16 cellular contexts compared by ENCODE assay signal in the genomic region with DNA sequence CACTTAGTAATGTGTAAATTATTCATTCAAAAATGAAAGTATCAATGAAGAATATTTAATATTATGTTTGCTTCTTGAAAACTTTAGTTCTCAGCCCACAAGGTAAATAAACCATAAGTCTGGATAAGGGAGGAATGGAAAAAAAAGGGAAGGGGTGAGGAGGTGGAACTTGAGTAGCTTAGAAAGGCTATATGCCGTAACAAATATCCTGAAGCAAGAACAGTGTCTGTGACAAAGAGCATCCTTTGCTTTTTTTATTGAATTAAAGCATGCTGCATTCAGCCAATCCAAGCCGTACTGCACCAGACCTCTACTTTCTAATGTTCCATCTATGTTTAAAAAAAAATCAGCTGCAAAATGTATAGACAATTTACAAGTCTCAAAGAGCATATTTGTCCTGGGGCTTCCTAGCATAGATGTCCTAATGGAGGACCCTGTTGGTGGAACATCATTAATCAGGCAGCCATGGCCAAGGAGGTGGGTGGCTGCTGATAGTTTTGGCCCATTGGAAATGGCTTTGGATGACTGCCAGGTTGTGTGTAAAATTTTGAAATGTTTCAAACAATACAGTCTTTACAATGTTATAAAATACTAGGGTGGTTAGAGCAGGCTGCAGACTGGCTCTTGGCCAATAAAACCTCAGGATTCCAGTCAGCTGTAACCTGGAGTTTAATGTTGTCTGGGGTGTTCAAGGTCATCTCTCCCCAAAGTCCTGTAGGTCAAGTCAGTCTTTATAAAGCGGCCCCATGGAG.
DNase-seq lines count a peak whose midpoint lies in the region; ATAC-seq and TF ChIP-seq lines count a peak whose summit lies in the region.
"Had no signal": no experiment of that assay in that cellular context is flagged by ENCODE, and none has a peak within 500 bp of the region (broad histone marks: within the 10 kb centered on the region; RNA-seq: fewer than 3 reads in every experiment).

No MANE protein-coding gene starts in this region.

- peaks cover 0 to 4% (median 0%) of the 10 kb centered on the region in 3 donors for H3K27me3 Mint-ChIP-seq in immature natural killer cell (ENCODE audit: low read depth in 3 of 3)
- H3K27me3 Mint-ChIP-seq: activated CD4-positive, alpha-beta memory T cell treated with anti-CD3 and anti-CD28 coated beads, Interleukin-2, amount 10 ng/mL, durations not matched to agents 7 days and 5 days; activated naive CD8-positive, alpha-beta T cell treated with anti-CD3 and anti-CD28 coated beads, Interleukin-2, amount 50 U/mL, for 24 hours; B cell had no signal

- no peak overlapping the region for H3K4me3 Mint-ChIP-seq in immature natural killer cell
- H3K4me3 Mint-ChIP-seq: activated CD4-positive, alpha-beta memory T cell treated with anti-CD3 and anti-CD28 coated beads, Interleukin-2, amount 10 ng/mL, durations not matched to agents 7 days and 5 days; activated naive CD8-positive, alpha-beta T cell treated with anti-CD3 and anti-CD28 coated beads, Interleukin-2, amount 50 U/mL, for 24 hours; B cell; nephron progenitor cell had no signal

- no peak overlapping the region for H3K4me3 ChIP-seq in HEK293 (ENCODE audit: low read depth, low read length)
- no peak overlapping the region for H3K4me3 ChIP-seq in astrocyte of the cerebellum (ENCODE audit: low read depth, low read length)
- H3K4me3 ChIP-seq: lung had no signal

- H3K36me3 Mint-ChIP-seq in immature natural killer cell = peaks cover 0 to 4% (median 0%) of the 10 kb centered on the region in 3 donors

- in situ Hi-C loops in astrocyte of the cerebellum (cut with HindIII; ENCODE audit: low sequenced_read_pairs) = loop anchor here (25.0 kb wide), 1 partner anchor 1312 kb away; no protein-coding TSS in a partner anchor

- peak; percentile 17 for DNase-seq in NCI-H2107 (lab: John Stamatoyannopoulos, UW)
- DNase-seq in astrocyte of the cerebellum (ENCODE audit: low read depth) = peak; percentile 20
- peak; percentile 35 for DNase-seq in myocyte (ENCODE audit: low read depth)
- no peak for DNase-seq in stimulated activated CD4-positive, alpha-beta T cell treated with anti-CD3 and anti-CD28 coated beads, Interleukin-4, amount 100 ng/mL, for 24 hours
- DNase-seq in GM19240 (ENCODE audit: insufficient read length, low spot score) = no peak
- no peak for DNase-seq in immature natural killer cell
- DNase-seq: activated CD4-positive, alpha-beta memory T cell treated with anti-CD3 and anti-CD28 coated beads, Interleukin-2, amount 10 ng/mL, durations not matched to agents 7 days and 5 days; activated naive CD8-positive, alpha-beta T cell treated with anti-CD3 and anti-CD28 coated beads, Interleukin-2, amount 50 U/mL, for 24 hours; NCI-H510A treated with DMSO at 0.1 percent for 48 hours; nephron progenitor cell; SW 1271 had no signal

- POLR2A ChIA-PET in HEK293 (lab: Yijun Ruan, JAX) = no interaction called here

- no peaks in the 10 kb centered on the region for H3K4me1 Mint-ChIP-seq in immature natural killer cell
- H3K4me1 Mint-ChIP-seq: activated CD4-positive, alpha-beta memory T cell treated with anti-CD3 and anti-CD28 coated beads, Interleukin-2, amount 10 ng/mL, durations not matched to agents 7 days and 5 days; activated naive CD8-positive, alpha-beta T cell treated with anti-CD3 and anti-CD28 coated beads, Interleukin-2, amount 50 U/mL, for 24 hours; B cell had no signal

- no peaks in the 10 kb centered on the region for H3K9me3 ChIP-seq in HEK293 (ENCODE audit: control insufficient read depth, insufficient read depth, low read depth, low read length)

- H3K27ac ChIP-seq in HEK293 (ENCODE audit: extremely low read depth, low read depth, low read length) = no peak overlapping the region
- H3K27ac ChIP-seq: VCaP had no signal

- no peak for TF ChIP-seq CTCF in HEK293 (tag by site-specific recombination; IDR thresholded peaks at IDR 0.05)
- no peak for TF ChIP-seq CTCF in astrocyte of the cerebellum (IDR thresholded peaks at IDR 0.05; ENCODE audit: low read depth, low read length, missing control alignments)

- peaks cover 0 to 10% (median 3%) of the 10 kb centered on the region in 6 donors for H3K9me3 Mint-ChIP-seq in immature natural killer cell
- H3K9me3 Mint-ChIP-seq: activated CD4-positive, alpha-beta memory T cell treated with anti-CD3 and anti-CD28 coated beads, Interleukin-2, amount 10 ng/mL, durations not matched to agents 7 days and 5 days; activated naive CD8-positive, alpha-beta T cell treated with anti-CD3 and anti-CD28 coated beads, Interleukin-2, amount 50 U/mL, for 24 hours; nephron progenitor cell had no signal

- no peak for ATAC-seq in GM21529 (IDR thresholded peaks at IDR 0.05; ENCODE audit: unreplicated experiment)
- ATAC-seq: activated naive CD8-positive, alpha-beta T cell treated with anti-CD3 and anti-CD28 coated beads, Interleukin-2, amount 50 U/mL, for 24 hours had no signal

- H3K36me3 ChIP-seq in HEK293 (ENCODE audit: control insufficient read depth in 2 of 2, insufficient read depth in 1 of 2, low read length in 2 of 2) = no peaks in the 10 kb centered on the region

- CTCF ChIA-PET in HEK293 (lab: Yijun Ruan, JAX) = no interaction called here

- peaks cover 13% of the 10 kb centered on the region for H3K4me1 ChIP-seq in HEK293 (ENCODE audit: control insufficient read depth, insufficient read depth, low read length)

- no peak overlapping the region for H3K27ac Mint-ChIP-seq in immature natural killer cell
- H3K27ac Mint-ChIP-seq: activated CD4-positive, alpha-beta memory T cell treated with anti-CD3 and anti-CD28 coated beads, Interleukin-2, amount 10 ng/mL, durations not matched to agents 7 days and 5 days; activated naive CD8-positive, alpha-beta T cell treated with anti-CD3 and anti-CD28 coated beads, Interleukin-2, amount 50 U/mL, for 24 hours; B cell; nephron progenitor cell had no signal

TF ChIP-seq in HEK293, 187 proteins besides CTCF, POLR2A, EP300 and RAD21 (continues in another document):
- TF ChIP-seq KLF10 (tag by site-specific recombination; IDR thresholded peaks at IDR 0.05) (no peak), ZBTB48 (tag by site-specific recombination; IDR thresholded peaks at IDR 0.05) (no peak), SETDB1 (IDR thresholded peaks at IDR 0.05; ENCODE audit: insufficient read length, low read length) (peak; percentile 36), ZBTB49 (tag by site-specific recombination; IDR thresholded peaks at IDR 0.05; ENCODE audit: low read depth) (no peak), ZNF596 (tag by site-specific recombination; IDR thresholded peaks at IDR 0.05) (0 out of 2 replicates have a peak, but pooled peaks have one; percentile 13), KLF8 (tag by site-specific recombination; IDR thresholded peaks at IDR 0.05) (no peak), KLF7 (tag by site-specific recombination; IDR thresholded peaks at IDR 0.05; ENCODE audit: borderline replicate concordance) (no peak), HOXD13 (CRISPR knock-in tag; IDR thresholded peaks at IDR 0.05; ENCODE audit: borderline replicate concordance) (peak; percentile 65; the same call in 1 of the 2 replicates)
- TF ChIP-seq, protein P1, sequence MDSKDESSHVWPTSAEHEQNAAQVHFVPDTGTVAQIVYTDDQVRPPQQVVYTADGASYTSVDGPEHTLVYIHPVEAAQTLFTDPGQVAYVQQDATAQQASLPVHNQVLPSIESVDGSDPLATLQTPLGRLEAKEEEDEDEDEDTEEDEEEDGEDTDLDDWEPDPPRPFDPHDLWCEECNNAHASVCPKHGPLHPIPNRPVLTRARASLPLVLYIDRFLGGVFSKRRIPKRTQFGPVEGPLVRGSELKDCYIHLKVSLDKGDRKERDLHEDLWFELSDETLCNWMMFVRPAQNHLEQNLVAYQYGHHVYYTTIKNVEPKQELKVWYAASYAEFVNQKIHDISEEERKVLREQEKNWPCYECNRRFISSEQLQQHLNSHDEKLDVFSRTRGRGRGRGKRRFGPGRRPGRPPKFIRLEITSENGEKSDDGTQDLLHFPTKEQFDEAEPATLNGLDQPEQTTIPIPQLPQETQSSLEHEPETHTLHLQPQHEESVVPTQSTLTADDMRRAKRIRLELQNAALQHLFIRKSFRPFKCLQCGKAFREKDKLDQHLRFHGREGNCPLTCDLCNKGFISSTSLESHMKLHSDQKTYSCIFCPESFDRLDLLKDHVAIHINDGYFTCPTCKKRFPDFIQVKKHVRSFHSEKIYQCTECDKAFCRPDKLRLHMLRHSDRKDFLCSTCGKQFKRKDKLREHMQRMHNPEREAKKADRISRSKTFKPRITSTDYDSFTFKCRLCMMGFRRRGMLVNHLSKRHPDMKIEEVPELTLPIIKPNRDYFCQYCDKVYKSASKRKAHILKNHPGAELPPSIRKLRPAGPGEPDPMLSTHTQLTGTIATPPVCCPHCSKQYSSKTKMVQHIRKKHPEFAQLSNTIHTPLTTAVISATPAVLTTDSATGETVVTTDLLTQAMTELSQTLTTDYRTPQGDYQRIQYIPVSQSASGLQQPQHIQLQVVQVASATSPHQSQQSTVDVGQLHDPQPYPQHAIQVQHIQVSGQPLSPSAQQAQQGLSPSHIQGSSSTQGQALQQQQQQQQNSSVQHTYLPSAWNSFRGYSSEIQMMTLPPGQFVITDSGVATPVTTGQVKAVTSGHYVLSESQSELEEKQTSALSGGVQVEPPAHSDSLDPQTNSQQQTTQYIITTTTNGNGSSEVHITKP (tag by site-specific recombination; IDR thresholded peaks at IDR 0.05) = no peak

Comparison
In these comparisons a context has a peak if more than half of its experiments do, and no peak if none do; other contexts are left out.
1. DNase-seq: peak in NCI-H2107 (single experiment), astrocyte of the cerebellum (single experiment) and myocyte (single experiment); none in stimulated activated CD4-positive, alpha-beta T cell treated with anti-CD3 and anti-CD28 coated beads, Interleukin-4, amount 100 ng/mL, for 24 hours (single experiment), GM19240 (single experiment) and immature natural killer cell (0 of 3).